Comparison of ENCODE assay signal across 20 cellular contexts in genomic region chr20:40942775-40943174, GRCh38.
"Had no signal": no experiment of that assay in that cellular context is flagged by ENCODE, and none has a peak within 500 bp of the region (broad histone marks: within the 10 kb centered on the region; RNA-seq: fewer than 3 reads in every experiment).

No MANE protein-coding gene starts in this region.

- ATAC-seq: activated T-cell treated with anti-CD3 and anti-CD28 coated beads, Interleukin-2, amount 50 U/mL, for 72 hours; heart left ventricle; left cardiac atrium; pancreas; psoas muscle had no signal

- H3K36me3 ChIP-seq: cardiac muscle cell, heart left ventricle, pancreas, right atrium auricular region, spleen, thoracic aorta, upper lobe of left lung had no signal

- H3K4me3 Mint-ChIP-seq: activated naive CD4-positive, alpha-beta T cell treated with anti-CD3 and anti-CD28 coated beads for 36 hours; activated naive CD8-positive, alpha-beta T cell treated with anti-CD3 and anti-CD28 coated beads, Interleukin-2, amount 10 ng/mL, durations not matched to agents 7 days and 5 days; activated T-cell treated with anti-CD3 and anti-CD28 coated beads, Interleukin-2, amount 50 U/mL, for 72 hours; nephron; WTC11 had no signal

- H3K27me3 ChIP-seq: cardiac muscle cell, pancreas, right atrium auricular region, spleen, upper lobe of left lung had no signal

- H3K4me3 ChIP-seq: cardiac muscle cell, heart left ventricle, pancreas, psoas muscle, right atrium auricular region, spleen, thoracic aorta, upper lobe of left lung had no signal

- H3K9me3 ChIP-seq: heart left ventricle, pancreas, psoas muscle, right atrium auricular region, spleen, thoracic aorta, upper lobe of left lung had no signal

- DNase-seq: activated effector memory CD4-positive, alpha-beta T cell treated with Interleukin-2 at 50 U/mL for 16 hours; activated naive CD4-positive, alpha-beta T cell treated with anti-CD3 and anti-CD28 coated beads for 36 hours; activated naive CD8-positive, alpha-beta T cell treated with anti-CD3 and anti-CD28 coated beads, Interleukin-2, amount 10 ng/mL, durations not matched to agents 7 days and 5 days; activated T-cell treated with anti-CD3 and anti-CD28 coated beads, Interleukin-2, amount 50 U/mL, for 72 hours; amniotic stem cell; heart left ventricle; islet precursor cell; left cardiac atrium; mesenchymal stem cell; pancreas; psoas muscle; spleen; stimulated activated CD4-positive, alpha-beta T cell treated with anti-CD3 and anti-CD28 coated beads, Interleukin-4, amount 100 ng/mL, for 24 hours; stimulated activated naive CD4-positive, alpha-beta T cell treated with Interleukin-2 at 50 U/mL for 16 hours; upper lobe of left lung had no signal

- H3K9me3 Mint-ChIP-seq: activated naive CD4-positive, alpha-beta T cell treated with anti-CD3 and anti-CD28 coated beads for 36 hours; activated naive CD8-positive, alpha-beta T cell treated with anti-CD3 and anti-CD28 coated beads, Interleukin-2, amount 10 ng/mL, durations not matched to agents 7 days and 5 days; activated T-cell treated with anti-CD3 and anti-CD28 coated beads, Interleukin-2, amount 50 U/mL, for 72 hours; nephron; WTC11 had no signal

- H3K36me3 Mint-ChIP-seq: activated naive CD8-positive, alpha-beta T cell treated with anti-CD3 and anti-CD28 coated beads, Interleukin-2, amount 10 ng/mL, durations not matched to agents 7 days and 5 days; WTC11 had no signal

- H3K27ac Mint-ChIP-seq: activated naive CD4-positive, alpha-beta T cell treated with anti-CD3 and anti-CD28 coated beads for 36 hours; activated naive CD8-positive, alpha-beta T cell treated with anti-CD3 and anti-CD28 coated beads, Interleukin-2, amount 10 ng/mL, durations not matched to agents 7 days and 5 days; activated T-cell treated with anti-CD3 and anti-CD28 coated beads, Interleukin-2, amount 50 U/mL, for 72 hours; nephron; WTC11 had no signal

- H3K4me1 ChIP-seq: heart left ventricle, pancreas, psoas muscle, right atrium auricular region, upper lobe of left lung had no signal

- H3K27ac ChIP-seq: cardiac muscle cell, heart left ventricle, pancreas, psoas muscle, right atrium auricular region, thoracic aorta, upper lobe of left lung had no signal
